8 cellular contexts compared by ENCODE assay signal in genomic region chr12:62933871-62934798, GRCh38. TPM values are rescaled to one million over a fixed set of nuclear protein-coding genes. Genes with fewer than 3 reads are reported as not detected.
DNase-seq lines count a peak whose midpoint lies in the region; ATAC-seq and TF ChIP-seq lines count a peak whose summit lies in the region.

No MANE protein-coding gene starts in this region.

- no peaks in the 10 kb centered on the region for H3K36me3 Mint-ChIP-seq in activated CD4-positive, alpha-beta T cell treated with anti-CD3 and anti-CD28 coated beads, Interleukin-2, amount 10 ng/mL, durations not matched to agents 7 days and 5 days (ENCODE audit: low read depth)
- H3K36me3 Mint-ChIP-seq in activated CD4-positive, alpha-beta memory T cell treated with anti-CD3 and anti-CD28 coated beads for 36 hours: no peaks in the 10 kb centered on the region

- no peaks in the 10 kb centered on the region for H3K9me3 Mint-ChIP-seq in activated CD4-positive, alpha-beta T cell treated with anti-CD3 and anti-CD28 coated beads, Interleukin-2, amount 10 ng/mL, durations not matched to agents 7 days and 5 days
- H3K9me3 Mint-ChIP-seq in activated CD4-positive, alpha-beta memory T cell treated with anti-CD3 and anti-CD28 coated beads for 36 hours: no peaks in the 10 kb centered on the region

- H3K27me3 Mint-ChIP-seq in activated CD4-positive, alpha-beta T cell treated with anti-CD3 and anti-CD28 coated beads, Interleukin-2, amount 10 ng/mL, durations not matched to agents 7 days and 5 days: peaks cover 46% of the 10 kb centered on the region
- peaks cover 31% of the 10 kb centered on the region for H3K27me3 Mint-ChIP-seq in activated CD4-positive, alpha-beta memory T cell treated with anti-CD3 and anti-CD28 coated beads for 36 hours

- no peaks in the 10 kb centered on the region; the same call in 1 of the 2 replicates for H3K79me2 ChIP-seq in KMS-11 (ENCODE audit: insufficient read depth, low read depth)
- H3K79me2 ChIP-seq in neural cell (replicated peaks; ENCODE audit: insufficient read depth, low read length): no peaks in the 10 kb centered on the region

- H3F3A ChIP-seq in neural cell (ENCODE audit: insufficient read depth, low read length, poor library complexity, severe bottlenecking): peaks cover 5% of the 10 kb centered on the region

- ATAC-seq in GM21825 (IDR thresholded peaks at IDR 0.05; ENCODE audit: unreplicated experiment) (peak; percentile 37), GM18520 (IDR thresholded peaks at IDR 0.05; ENCODE audit: unreplicated experiment) (no peak)

- DNase-seq in activated CD4-positive, alpha-beta T cell treated with anti-CD3 and anti-CD28 coated beads, Interleukin-2, amount 10 ng/mL, durations not matched to agents 7 days and 5 days: peak; percentile 24
- no peak for DNase-seq in activated CD4-positive, alpha-beta T cell treated with anti-CD3 and anti-CD28 coated beads for 1 hour
- DNase-seq in activated CD4-positive, alpha-beta memory T cell treated with anti-CD3 and anti-CD28 coated beads for 36 hours: peak; percentile 11
- DNase-seq in fibroblast of the aortic adventitia (ENCODE audit: low read depth): peak; percentile 20

- H3K9ac ChIP-seq in KMS-11 (peak overlapping the region; percentile 70), neural cell (ENCODE audit: low read length) (peak overlapping the region; percentile 61)

- peaks cover 28% of the 10 kb centered on the region for H3K4me1 ChIP-seq in KMS-11 (ENCODE audit: low read depth, poor library complexity, severe bottlenecking)

- TF ChIP-seq CTCF in KMS-11 (conservative IDR thresholded peaks at IDR 0.05; ENCODE audit: low read depth, low read length): no peak
- no peak for TF ChIP-seq CTCF in fibroblast of the aortic adventitia (IDR thresholded peaks at IDR 0.05; ENCODE audit: insufficient read depth, low read length)
- TF ChIP-seq CTCF in neural cell (IDR thresholded peaks at IDR 0.05; ENCODE audit: poor library complexity, severe bottlenecking): peak; percentile 32

- H2AFZ ChIP-seq in KMS-11 (ENCODE audit: low read depth) (peak overlapping the region; percentile 93), neural cell (ENCODE audit: low read depth, low read length) (peak overlapping the region; percentile 30)

- H3K4me1 Mint-ChIP-seq in activated CD4-positive, alpha-beta T cell treated with anti-CD3 and anti-CD28 coated beads, Interleukin-2, amount 10 ng/mL, durations not matched to agents 7 days and 5 days: peaks cover 7% of the 10 kb centered on the region
- H3K4me1 Mint-ChIP-seq in activated CD4-positive, alpha-beta memory T cell treated with anti-CD3 and anti-CD28 coated beads for 36 hours (ENCODE audit: low read depth): peaks cover 12% of the 10 kb centered on the region

- H3K4me3 Mint-ChIP-seq in activated CD4-positive, alpha-beta T cell treated with anti-CD3 and anti-CD28 coated beads, Interleukin-2, amount 10 ng/mL, durations not matched to agents 7 days and 5 days: peak overlapping the region; percentile 71
- H3K4me3 Mint-ChIP-seq in activated CD4-positive, alpha-beta memory T cell treated with anti-CD3 and anti-CD28 coated beads for 36 hours: peak overlapping the region; percentile 62

- no peaks in the 10 kb centered on the region for H4K20me1 ChIP-seq in KMS-11 (ENCODE audit: insufficient read depth)
- no peaks in the 10 kb centered on the region for H4K20me1 ChIP-seq in neural cell (ENCODE audit: insufficient read depth)

- TF ChIP-seq EP300 in neural cell (conservative IDR thresholded peaks at IDR 0.05; ENCODE audit: poor library complexity, severe bottlenecking): no peak

- no peak overlapping the region for H3K27ac Mint-ChIP-seq in activated CD4-positive, alpha-beta T cell treated with anti-CD3 and anti-CD28 coated beads, Interleukin-2, amount 10 ng/mL, durations not matched to agents 7 days and 5 days
- H3K27ac Mint-ChIP-seq in activated CD4-positive, alpha-beta memory T cell treated with anti-CD3 and anti-CD28 coated beads for 36 hours: no peak overlapping the region

- CTCF ChIA-PET in activated CD4-positive, alpha-beta T cell treated with anti-CD3 and anti-CD28 coated beads, Interleukin-2, amount 10 ng/mL, durations not matched to agents 7 days and 5 days (lab: Charles Lee): interaction anchor here (0.7 kb wide), 1 partner anchor 149 kb away, joined by 3 read pairs; no protein-coding TSS in a partner anchor
- CTCF ChIA-PET in activated CD4-positive, alpha-beta memory T cell treated with anti-CD3 and anti-CD28 coated beads for 36 hours (lab: Charles Lee): interaction anchor here (0.7 kb wide), 1 partner anchor 915 kb away, joined by 3 read pairs; no protein-coding TSS in a partner anchor

- H3K9me3 ChIP-seq in neural cell (ENCODE audit: low read length): no peaks in the 10 kb centered on the region

- peak overlapping the region; percentile 56 for H3K27ac ChIP-seq in KMS-11
- no peak overlapping the region for H3K27ac ChIP-seq in neural cell (ENCODE audit: low read length)

- POLR2A ChIA-PET in activated CD4-positive, alpha-beta T cell treated with anti-CD3 and anti-CD28 coated beads, Interleukin-2, amount 10 ng/mL, durations not matched to agents 7 days and 5 days (lab: Charles Lee): no interaction called here
- POLR2A ChIA-PET in activated CD4-positive, alpha-beta memory T cell treated with anti-CD3 and anti-CD28 coated beads for 36 hours (lab: Charles Lee): no interaction called here

- H3K4me3 ChIP-seq in KMS-11 (IDR thresholded peaks at IDR 0.05; ENCODE audit: insufficient read depth, low read depth, low read length) (peak overlapping the region; percentile 74), fibroblast of the aortic adventitia (ENCODE audit: low read depth, low read length) (peak overlapping the region; percentile 71), neural cell (ENCODE audit: low read length) (peak overlapping the region; percentile 94)

- no peaks in the 10 kb centered on the region for H3K9me2 ChIP-seq in neural cell (ENCODE audit: insufficient read depth, low read length)

- no peak for TF ChIP-seq RAD21 in neural cell (conservative IDR thresholded peaks at IDR 0.05)

- H3K36me3 ChIP-seq in KMS-11 (ENCODE audit: insufficient read depth): no peaks in the 10 kb centered on the region
- H3K36me3 ChIP-seq in neural cell (ENCODE audit: insufficient read depth, low read length): no peaks in the 10 kb centered on the region

- H3K4me2 ChIP-seq in KMS-11: peak overlapping the region; percentile 59
- H3K4me2 ChIP-seq in neural cell (ENCODE audit: low read length): peak overlapping the region; percentile 71

- no peaks in the 10 kb centered on the region for H3K27me3 ChIP-seq in KMS-11 (ENCODE audit: insufficient read depth, low read depth)
- peaks cover 10% of the 10 kb centered on the region for H3K27me3 ChIP-seq in neural cell (ENCODE audit: insufficient read depth, low read depth, low read length)

- intact Hi-C loops in activated CD4-positive, alpha-beta memory T cell treated with anti-CD3 and anti-CD28 coated beads for 36 hours (cut with micrococcal nuclease): no loop called here

TF ChIP-seq in neural cell, 6 proteins besides CTCF, POLR2A, EP300 and RAD21:
- TF ChIP-seq POLR2AphosphoS5 (IDR thresholded peaks at IDR 0.05): peak; percentile 36
- TF ChIP-seq TAF1 (IDR thresholded peaks at IDR 0.05; ENCODE audit: low read depth): no peak
- TF ChIP-seq REST (IDR thresholded peaks at IDR 0.05; ENCODE audit: borderline replicate concordance): no peak
- no peak for TF ChIP-seq EZH2 (IDR thresholded peaks at IDR 0.05; ENCODE audit: borderline replicate concordance, insufficient read depth, low read length, poor library complexity, severe bottlenecking)
- TF ChIP-seq SMC3 (conservative IDR thresholded peaks at IDR 0.05; ENCODE audit: poor library complexity): no peak

RNA-seq across cellular contexts. Expression of gene PPM1H, which starts 0.8 kb away (rescaled TPM):
- not detected for total RNA-seq in activated CD4-positive, alpha-beta T cell treated with anti-CD3 and anti-CD28 coated beads, Interleukin-2, amount 10 ng/mL, durations not matched to agents 7 days and 5 days
- total RNA-seq in activated CD4-positive, alpha-beta memory T cell treated with anti-CD3 and anti-CD28 coated beads for 36 hours: not detected
- 0.98 and 1.3 TPM in 2 replicates for total RNA-seq in fibroblast of the aortic adventitia (ENCODE audit: low replicate concordance)
- 3.9 and 7.0 TPM in 2 replicates for polyA plus RNA-seq in neural cell
- polyA minus RNA-seq in neural cell: 6.3 and 8.0 TPM in 2 replicates
